In the genomic region with DNA sequence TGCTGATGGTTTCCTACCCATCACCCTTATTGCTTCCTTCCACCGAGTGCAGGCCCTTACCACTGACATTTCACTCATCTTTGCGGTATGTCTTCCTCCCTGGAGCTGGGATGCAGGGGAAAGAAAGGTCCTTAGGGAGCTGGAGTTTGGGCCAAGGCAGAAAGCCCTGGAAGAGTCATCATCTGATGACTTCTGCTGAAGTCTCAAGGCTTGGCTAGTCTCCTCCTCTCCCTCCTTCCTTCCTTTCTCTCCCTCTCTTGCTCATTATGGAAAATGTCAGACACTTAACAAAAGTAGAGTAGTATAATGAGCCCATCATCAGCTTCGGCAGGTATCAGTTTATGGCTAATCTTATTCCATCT, we compare ENCODE assay signal across 1 cellular context.
TF ChIP-seq lines count a peak whose summit lies in the region.

No MANE protein-coding gene starts in this region.

TF ChIP-seq in WTC11, 78 proteins besides CTCF, POLR2A, EP300 and RAD21 (continued from another document):
- TF ChIP-seq ZNF425 (CRISPR knock-in tag; conservative IDR thresholded peaks at IDR 0.05) (no peak), ZNF317 (CRISPR knock-in tag; IDR thresholded peaks at IDR 0.05; ENCODE audit: borderline replicate concordance, low read depth) (no peak), NR1H2 (CRISPR knock-in tag; IDR thresholded peaks at IDR 0.05) (no peak), HMGA2 (CRISPR knock-in tag; IDR thresholded peaks at IDR 0.05) (no peak), SP1 (CRISPR knock-in tag; conservative IDR thresholded peaks at IDR 0.05) (no peak)
